Comparison of ENCODE assay signal across 18 cellular contexts in genomic region chr15:57566840-57567239, GRCh38. TPM values are rescaled to one million over a fixed set of nuclear protein-coding genes. Genes with fewer than 3 reads are reported as not detected.
A peak's percentile ranks its signal among the peaks of the same experiment; 100 is the strongest.
DNase-seq lines count a peak whose midpoint lies in the region; ATAC-seq, FAIRE-seq and TF ChIP-seq lines count a peak whose summit lies in the region.
"Had no signal": no experiment of that assay in that cellular context is flagged by ENCODE, and none has a peak within 500 bp of the region (broad histone marks: within the 10 kb centered on the region; RNA-seq: fewer than 3 reads in every experiment).

No MANE protein-coding gene starts in this region.

- DNase-seq in HTR-8/SVneo (ENCODE audit: insufficient read length, low spot score) (no peak), body of pancreas (peak in 3 of 4 donors; percentile 39 to 70 (median 57)), right atrium auricular region (ENCODE audit: low spot score) (no peak), stomach (peak; percentile 67), immature natural killer cell (no peak), DMS114 treated with DMSO at 0.1 percent for 48 hours (lab: John Stamatoyannopoulos, UW; ENCODE audit: unreplicated experiment) (no peak)
- DNase-seq in effector CD8-positive, alpha-beta T cell (lab: John Stamatoyannopoulos, UW): no peak
- DNase-seq: amniotic stem cell; DMS53; naive thymus-derived CD8-positive, alpha-beta T cell; NCI-H1694 treated with DMSO at 0.1 percent for 48 hours; substantia nigra had no signal

- TF ChIP-seq CTCF in body of pancreas (IDR thresholded peaks at IDR 0.05): no peak
- TF ChIP-seq CTCF in right atrium auricular region (IDR thresholded peaks at IDR 0.05): no peak
- TF ChIP-seq CTCF in stomach (IDR thresholded peaks at IDR 0.05): no peak

- H3K4me3 ChIP-seq in body of pancreas (no peak overlapping the region), right atrium auricular region (no peak overlapping the region), stomach (no peak overlapping the region)
- H3K4me3 ChIP-seq: BLaER1 treated with 17β-estradiol and CSF1 and Interleukin-3, amounts not matched to agents 10 nM and 100 nM had no signal

- H3K4me1 Mint-ChIP-seq in immature natural killer cell: peaks cover 4 to 13% of the 10 kb centered on the region in 2 donors

- H3K27ac Mint-ChIP-seq in immature natural killer cell: no peak overlapping the region
- H3K27ac Mint-ChIP-seq: activated T-helper 17 cell treated with anti-CD3 and anti-CD28 coated beads, Interleukin-2, amount 50 U/mL, for 72 hours; naive thymus-derived CD8-positive, alpha-beta T cell had no signal

- H3K36me3 ChIP-seq in body of pancreas (replicated peaks in 1 of 2; ENCODE audit: insufficient read depth in 1 of 2, low read depth in 2 of 2) (no peaks in the 10 kb centered on the region), right atrium auricular region (no peaks in the 10 kb centered on the region), stomach (no peaks in the 10 kb centered on the region)
- H3K36me3 ChIP-seq: BLaER1 treated with 17β-estradiol and CSF1 and Interleukin-3, amounts not matched to agents 10 nM and 100 nM had no signal

- intact Hi-C loops in body of pancreas (cut with DNase I): no loop called here
- intact Hi-C loops in stomach (cut with DNase I; ENCODE audit: low total_unique reads): loop anchor here (10.0 kb wide), 1 partner anchor 48 kb away; no protein-coding TSS in a partner anchor

- no peaks in the 10 kb centered on the region for H3K36me3 Mint-ChIP-seq in immature natural killer cell
- H3K36me3 Mint-ChIP-seq: naive thymus-derived CD8-positive, alpha-beta T cell had no signal

- TF ChIP-seq POLR2A in body of pancreas (IDR thresholded peaks at IDR 0.05) (no peak), stomach (IDR thresholded peaks at IDR 0.05) (no peak)

- ATAC-seq in body of pancreas (peak; percentile 27), GM18511 (IDR thresholded peaks at IDR 0.05; ENCODE audit: unreplicated experiment) (no peak)
- ATAC-seq: activated T-helper 17 cell treated with anti-CD3 and anti-CD28 coated beads, Interleukin-2, amount 50 U/mL, for 72 hours; naive thymus-derived CD8-positive, alpha-beta T cell had no signal

- FAIRE-seq in HTR-8/SVneo (lab: Jason Lieb, UNC): peak; percentile 71

- H3K27me3 Mint-ChIP-seq in immature natural killer cell (ENCODE audit: low read depth in 3 of 3): peaks cover 4 to 9% (median 5%) of the 10 kb centered on the region in 3 donors

- no peaks in the 10 kb centered on the region for H3K9me3 Mint-ChIP-seq in immature natural killer cell
- H3K9me3 Mint-ChIP-seq: activated T-helper 17 cell treated with anti-CD3 and anti-CD28 coated beads, Interleukin-2, amount 50 U/mL, for 72 hours; naive thymus-derived CD8-positive, alpha-beta T cell had no signal

- H3K27ac ChIP-seq in body of pancreas: no peak overlapping the region
- peak overlapping the region; percentile 8 to 74 for H3K27ac ChIP-seq in right atrium auricular region
- peak overlapping the region in 1 of 5 donors; percentile 59 for H3K27ac ChIP-seq in stomach
- H3K27ac ChIP-seq: BLaER1 treated with 17β-estradiol and CSF1 and Interleukin-3, amounts not matched to agents 10 nM and 100 nM; epithelial cell of prostate had no signal

- 19 to 26% methylated on average over 4 of the region's 4 CpGs for WGBS in body of pancreas, 2 donors
- 22 to 34% (median 25%) methylated on average over 4 of the region's 4 CpGs for WGBS in stomach, 5 donors

- H3K9me3 ChIP-seq in body of pancreas: no peaks in the 10 kb centered on the region
- H3K9me3 ChIP-seq in right atrium auricular region: no peaks in the 10 kb centered on the region
- no peaks in the 10 kb centered on the region for H3K9me3 ChIP-seq in stomach
- H3K9me3 ChIP-seq: BLaER1 treated with 17β-estradiol and CSF1 and Interleukin-3, amounts not matched to agents 10 nM and 100 nM had no signal

- H3K27me3 ChIP-seq in body of pancreas (no peaks in the 10 kb centered on the region), right atrium auricular region (no peaks in the 10 kb centered on the region), stomach (no peaks in the 10 kb centered on the region)
- H3K27me3 ChIP-seq: BLaER1 treated with 17β-estradiol and CSF1 and Interleukin-3, amounts not matched to agents 10 nM and 100 nM had no signal

- H3K4me1 ChIP-seq in body of pancreas (no peaks in the 10 kb centered on the region), right atrium auricular region (peaks cover 0 to 15% of the 10 kb centered on the region in 2 donors), stomach (peaks cover 0 to 15% (median 7%) of the 10 kb centered on the region in 4 donors)

- TF ChIP-seq EP300 in stomach (IDR thresholded peaks at IDR 0.05): no peak

- no peak overlapping the region for H3K4me3 Mint-ChIP-seq in immature natural killer cell
- H3K4me3 Mint-ChIP-seq: activated T-helper 17 cell treated with anti-CD3 and anti-CD28 coated beads, Interleukin-2, amount 50 U/mL, for 72 hours; naive thymus-derived CD8-positive, alpha-beta T cell had no signal

RNA-seq across cellular contexts. Expression of gene MYZAP, which starts 24.9 kb away (rescaled TPM):
- total RNA-seq in body of pancreas (10 to 100 TPM; 10.9 to 16.3 TPM), right atrium auricular region (100 to 1,000 TPM; 305 to 491 TPM), stomach (10 to 100 TPM in 4 of 5 donors, not detected in 1; 15.2 to 59.8 (median 33.2) TPM)
- polyA plus RNA-seq in stomach (10 to 100 TPM in 2 of 3 donors, 1 to 10 TPM in 1; 9.4 to 31.3 (median 13.5) TPM), immature natural killer cell (under 1 TPM in 1 of 3 donors, not detected in 2; 0.52 TPM)
- total RNA-seq: activated CD8-positive, alpha-beta memory T cell treated with anti-CD3 and anti-CD28 coated beads for 36 hours; activated T-helper 17 cell treated with anti-CD3 and anti-CD28 coated beads, Interleukin-2, amount 50 U/mL, for 72 hours; naive thymus-derived CD8-positive, alpha-beta T cell; NCI-H460 had no signal

Comparison
In these comparisons a context has a peak if more than half of its experiments do, and no peak if none do; other contexts are left out.
1. DNase-seq: peak in body of pancreas (3 of 4) and stomach (single experiment); none in HTR-8/SVneo (single experiment), right atrium auricular region (single experiment), immature natural killer cell (0 of 3), DMS114 treated with DMSO at 0.1 percent for 48 hours (single experiment) and effector CD8-positive, alpha-beta T cell (single experiment).
2. H3K27ac ChIP-seq: peak in right atrium auricular region (2 of 2); none in body of pancreas (0 of 4).
3. RNA of gene MYZAP, which starts 24.9 kb away (total RNA-seq): 305 to 491 TPM in right atrium auricular region; 15.2 to 59.8 TPM in stomach and 10.9 to 16.3 TPM in body of pancreas; every median in the first group is over 4 times any median in the second.